Comparison of ENCODE assay signal across 1 cellular context in genomic region chr9:88521308-88521707, GRCh38.
TF ChIP-seq lines count a peak whose summit lies in the region.

No MANE protein-coding gene starts in this region.

TF ChIP-seq in GM23338, 12 proteins besides CTCF, POLR2A, EP300 and RAD21:
- TF ChIP-seq, protein P1, sequence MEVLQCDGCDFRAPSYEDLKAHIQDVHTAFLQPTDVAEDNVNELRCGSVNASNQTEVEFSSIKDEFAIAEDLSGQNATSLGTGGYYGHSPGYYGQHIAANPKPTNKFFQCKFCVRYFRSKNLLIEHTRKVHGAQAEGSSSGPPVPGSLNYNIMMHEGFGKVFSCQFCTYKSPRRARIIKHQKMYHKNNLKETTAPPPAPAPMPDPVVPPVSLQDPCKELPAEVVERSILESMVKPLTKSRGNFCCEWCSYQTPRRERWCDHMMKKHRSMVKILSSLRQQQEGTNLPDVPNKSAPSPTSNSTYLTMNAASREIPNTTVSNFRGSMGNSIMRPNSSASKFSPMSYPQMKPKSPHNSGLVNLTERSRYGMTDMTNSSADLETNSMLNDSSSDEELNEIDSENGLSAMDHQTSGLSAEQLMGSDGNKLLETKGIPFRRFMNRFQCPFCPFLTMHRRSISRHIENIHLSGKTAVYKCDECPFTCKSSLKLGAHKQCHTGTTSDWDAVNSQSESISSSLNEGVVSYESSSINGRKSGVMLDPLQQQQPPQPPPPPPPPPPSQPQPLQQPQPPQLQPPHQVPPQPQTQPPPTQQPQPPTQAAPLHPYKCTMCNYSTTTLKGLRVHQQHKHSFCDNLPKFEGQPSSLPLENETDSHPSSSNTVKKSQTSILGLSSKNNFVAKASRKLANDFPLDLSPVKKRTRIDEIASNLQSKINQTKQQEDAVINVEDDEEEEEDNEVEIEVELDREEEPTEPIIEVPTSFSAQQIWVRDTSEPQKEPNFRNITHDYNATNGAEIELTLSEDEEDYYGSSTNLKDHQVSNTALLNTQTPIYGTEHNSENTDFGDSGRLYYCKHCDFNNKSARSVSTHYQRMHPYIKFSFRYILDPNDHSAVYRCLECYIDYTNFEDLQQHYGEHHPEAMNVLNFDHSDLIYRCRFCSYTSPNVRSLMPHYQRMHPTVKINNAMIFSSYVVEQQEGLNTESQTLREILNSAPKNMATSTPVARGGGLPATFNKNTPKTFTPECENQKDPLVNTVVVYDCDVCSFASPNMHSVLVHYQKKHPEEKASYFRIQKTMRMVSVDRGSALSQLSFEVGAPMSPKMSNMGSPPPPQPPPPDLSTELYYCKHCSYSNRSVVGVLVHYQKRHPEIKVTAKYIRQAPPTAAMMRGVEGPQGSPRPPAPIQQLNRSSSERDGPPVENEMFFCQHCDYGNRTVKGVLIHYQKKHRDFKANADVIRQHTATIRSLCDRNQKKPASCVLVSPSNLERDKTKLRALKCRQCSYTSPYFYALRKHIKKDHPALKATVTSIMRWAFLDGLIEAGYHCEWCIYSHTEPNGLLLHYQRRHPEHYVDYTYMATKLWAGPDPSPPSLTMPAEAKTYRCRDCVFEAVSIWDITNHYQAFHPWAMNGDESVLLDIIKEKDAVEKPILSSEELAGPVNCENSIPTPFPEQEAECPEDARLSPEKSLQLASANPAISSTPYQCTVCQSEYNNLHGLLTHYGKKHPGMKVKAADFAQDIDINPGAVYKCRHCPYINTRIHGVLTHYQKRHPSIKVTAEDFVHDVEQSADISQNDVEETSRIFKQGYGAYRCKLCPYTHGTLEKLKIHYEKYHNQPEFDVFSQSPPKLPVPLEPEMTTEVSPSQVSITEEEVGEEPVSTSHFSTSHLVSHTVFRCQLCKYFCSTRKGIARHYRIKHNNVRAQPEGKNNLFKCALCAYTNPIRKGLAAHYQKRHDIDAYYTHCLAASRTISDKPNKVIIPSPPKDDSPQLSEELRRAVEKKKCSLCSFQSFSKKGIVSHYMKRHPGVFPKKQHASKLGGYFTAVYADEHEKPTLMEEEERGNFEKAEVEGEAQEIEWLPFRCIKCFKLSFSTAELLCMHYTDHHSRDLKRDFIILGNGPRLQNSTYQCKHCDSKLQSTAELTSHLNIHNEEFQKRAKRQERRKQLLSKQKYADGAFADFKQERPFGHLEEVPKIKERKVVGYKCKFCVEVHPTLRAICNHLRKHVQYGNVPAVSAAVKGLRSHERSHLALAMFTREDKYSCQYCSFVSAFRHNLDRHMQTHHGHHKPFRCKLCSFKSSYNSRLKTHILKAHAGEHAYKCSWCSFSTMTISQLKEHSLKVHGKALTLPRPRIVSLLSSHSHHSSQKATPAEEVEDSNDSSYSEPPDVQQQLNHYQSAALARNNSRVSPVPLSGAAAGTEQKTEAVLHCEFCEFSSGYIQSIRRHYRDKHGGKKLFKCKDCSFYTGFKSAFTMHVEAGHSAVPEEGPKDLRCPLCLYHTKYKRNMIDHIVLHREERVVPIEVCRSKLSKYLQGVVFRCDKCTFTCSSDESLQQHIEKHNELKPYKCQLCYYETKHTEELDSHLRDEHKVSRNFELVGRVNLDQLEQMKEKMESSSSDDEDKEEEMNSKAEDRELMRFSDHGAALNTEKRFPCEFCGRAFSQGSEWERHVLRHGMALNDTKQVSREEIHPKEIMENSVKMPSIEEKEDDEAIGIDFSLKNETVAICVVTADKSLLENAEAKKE (CRISPR knock-in tag; IDR thresholded peaks at IDR 0.05) = no peak
- TF ChIP-seq STAT1 (IDR thresholded peaks at IDR 0.05; ENCODE audit: unreplicated experiment) (no peak), REST (IDR thresholded peaks at IDR 0.05; ENCODE audit: unreplicated experiment) (no peak), EZH2phosphoT487 (IDR thresholded peaks at IDR 0.05; ENCODE audit: unreplicated experiment) (no peak)
- TF ChIP-seq, protein P2, sequence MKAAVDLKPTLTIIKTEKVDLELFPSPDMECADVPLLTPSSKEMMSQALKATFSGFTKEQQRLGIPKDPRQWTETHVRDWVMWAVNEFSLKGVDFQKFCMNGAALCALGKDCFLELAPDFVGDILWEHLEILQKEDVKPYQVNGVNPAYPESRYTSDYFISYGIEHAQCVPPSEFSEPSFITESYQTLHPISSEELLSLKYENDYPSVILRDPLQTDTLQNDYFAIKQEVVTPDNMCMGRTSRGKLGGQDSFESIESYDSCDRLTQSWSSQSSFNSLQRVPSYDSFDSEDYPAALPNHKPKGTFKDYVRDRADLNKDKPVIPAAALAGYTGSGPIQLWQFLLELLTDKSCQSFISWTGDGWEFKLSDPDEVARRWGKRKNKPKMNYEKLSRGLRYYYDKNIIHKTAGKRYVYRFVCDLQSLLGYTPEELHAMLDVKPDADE (IDR thresholded peaks at IDR 0.05) = no peak
TF ChIP-seq in GM23338: peak in this region for 0.
